In genomic region chr2:108106746-108107145, GRCh38 we compare ENCODE assay signal across 22 cellular contexts.
DNase-seq lines count a peak whose midpoint lies in the region; ATAC-seq and TF ChIP-seq lines count a peak whose summit lies in the region.
"Had no signal": no experiment of that assay in that cellular context is flagged by ENCODE, and none has a peak within 500 bp of the region (broad histone marks: within the 10 kb centered on the region; RNA-seq: fewer than 3 reads in every experiment).

No MANE protein-coding gene starts in this region.

- H3F3A ChIP-seq in neural progenitor cell (ENCODE audit: low read depth), result no peaks in the 10 kb centered on the region

- intact Hi-C loops in left cardiac atrium (cut with DNase I), result no loop called here

- no peak overlapping the region for H3K9ac ChIP-seq in neural progenitor cell
- H3K9ac ChIP-seq: GM23248 had no signal

- H3K27ac ChIP-seq in neural progenitor cell, result no peak overlapping the region
- H3K27ac ChIP-seq: 22Rv1, GM23248, PC-9, SJCRH30 had no signal

- H3K4me1 Mint-ChIP-seq in neural progenitor cell, result peaks cover 8% of the 10 kb centered on the region
- H3K4me1 Mint-ChIP-seq: CD4-positive, alpha-beta memory T cell; IgD-negative memory B cell had no signal

- no peaks in the 10 kb centered on the region for H3K79me2 ChIP-seq in neural progenitor cell (ENCODE audit: low read depth)

- peaks cover 16% of the 10 kb centered on the region for H3K4me1 ChIP-seq in neural progenitor cell
- H3K4me1 ChIP-seq: SJCRH30 had no signal

- no peak overlapping the region for H3K4me3 Mint-ChIP-seq in neural progenitor cell
- H3K4me3 Mint-ChIP-seq: CD4-positive, alpha-beta memory T cell; HFFc6; IgD-negative memory B cell had no signal

- no peaks in the 10 kb centered on the region for H3K27me3 Mint-ChIP-seq in neural progenitor cell (ENCODE audit: insufficient read depth, low read depth)

- H3K27ac Mint-ChIP-seq in neural progenitor cell, result peak overlapping the region; percentile 1
- H3K27ac Mint-ChIP-seq: HFFc6 had no signal

- no peak for ATAC-seq in left cardiac atrium
- ATAC-seq in GM18867 (IDR thresholded peaks at IDR 0.05; ENCODE audit: unreplicated experiment), result no peak

- no peaks in the 10 kb centered on the region for H3K9me3 Mint-ChIP-seq in neural progenitor cell

- DNase-seq in NCI-H2081 (lab: John Stamatoyannopoulos, UW), result peak; percentile 2 to 27
- DNase-seq in NCI-H2081 treated with DMSO at 0.1 percent for 48 hours (lab: John Stamatoyannopoulos, UW), result no peak
- peak; percentile 76 for DNase-seq in NCI-H69 (lab: John Stamatoyannopoulos, UW)
- peak; percentile 19 for DNase-seq in iPS DF 4.7 (ENCODE audit: extremely low read depth, low spot score)
- peak; percentile 18 for DNase-seq in neural progenitor cell (ENCODE audit: low spot score)
- no peak for DNase-seq in left cardiac atrium
- no peak for DNase-seq in activated naive CD4-positive, alpha-beta T cell treated with Interleukin-2 at 50 U/mL for 16 hours
- DNase-seq: Calu3; CD4-positive, alpha-beta memory T cell; DMS53; GM23248; HFFc6; Kasumi-1; MM.1S; NCI-H1105 treated with DMSO at 0.1 percent for 48 hours; NCI-H2029; NCI-H524 treated with DMSO at 0.1 percent for 48 hours; PC-9; SJCRH30 had no signal

- no peak overlapping the region for H3K4me3 ChIP-seq in neural progenitor cell
- H3K4me3 ChIP-seq: GM23248, PC-9, SJCRH30 had no signal

- no peaks in the 10 kb centered on the region for H3K36me3 Mint-ChIP-seq in neural progenitor cell
- H3K36me3 Mint-ChIP-seq: CD4-positive, alpha-beta memory T cell; IgD-negative memory B cell had no signal

- no peak for TF ChIP-seq CTCF in neural progenitor cell (IDR thresholded peaks at IDR 0.05)

- H3K36me3 ChIP-seq in neural progenitor cell, result no peaks in the 10 kb centered on the region
- H3K36me3 ChIP-seq: SJCRH30 had no signal

- H3K27me3 ChIP-seq in neural progenitor cell, result no peaks in the 10 kb centered on the region
- H3K27me3 ChIP-seq: SJCRH30 had no signal

- no peaks in the 10 kb centered on the region for H3K9me3 ChIP-seq in neural progenitor cell (ENCODE audit: low read depth)
- H3K9me3 ChIP-seq: SJCRH30 had no signal

- no peaks in the 10 kb centered on the region for H4K20me1 ChIP-seq in neural progenitor cell (ENCODE audit: low read depth)

- peak overlapping the region; percentile 15 for H3K4me2 ChIP-seq in neural progenitor cell
- H3K4me2 ChIP-seq: PC-9 had no signal

- no peak overlapping the region for H2AFZ ChIP-seq in neural progenitor cell (replicated peaks)
- H2AFZ ChIP-seq: GM23248, PC-9 had no signal

Comparison
In these comparisons a context has a peak if more than half of its experiments do, and no peak if none do; other contexts are left out.
1. DNase-seq: peak in NCI-H2081 (2 of 2), NCI-H69 (single experiment), iPS DF 4.7 (single experiment) and neural progenitor cell (single experiment); none in NCI-H2081 treated with DMSO at 0.1 percent for 48 hours (single experiment), left cardiac atrium (single experiment) and activated naive CD4-positive, alpha-beta T cell treated with Interleukin-2 at 50 U/mL for 16 hours (single experiment).